18 cellular contexts compared by ENCODE assay signal in the genomic region with DNA sequence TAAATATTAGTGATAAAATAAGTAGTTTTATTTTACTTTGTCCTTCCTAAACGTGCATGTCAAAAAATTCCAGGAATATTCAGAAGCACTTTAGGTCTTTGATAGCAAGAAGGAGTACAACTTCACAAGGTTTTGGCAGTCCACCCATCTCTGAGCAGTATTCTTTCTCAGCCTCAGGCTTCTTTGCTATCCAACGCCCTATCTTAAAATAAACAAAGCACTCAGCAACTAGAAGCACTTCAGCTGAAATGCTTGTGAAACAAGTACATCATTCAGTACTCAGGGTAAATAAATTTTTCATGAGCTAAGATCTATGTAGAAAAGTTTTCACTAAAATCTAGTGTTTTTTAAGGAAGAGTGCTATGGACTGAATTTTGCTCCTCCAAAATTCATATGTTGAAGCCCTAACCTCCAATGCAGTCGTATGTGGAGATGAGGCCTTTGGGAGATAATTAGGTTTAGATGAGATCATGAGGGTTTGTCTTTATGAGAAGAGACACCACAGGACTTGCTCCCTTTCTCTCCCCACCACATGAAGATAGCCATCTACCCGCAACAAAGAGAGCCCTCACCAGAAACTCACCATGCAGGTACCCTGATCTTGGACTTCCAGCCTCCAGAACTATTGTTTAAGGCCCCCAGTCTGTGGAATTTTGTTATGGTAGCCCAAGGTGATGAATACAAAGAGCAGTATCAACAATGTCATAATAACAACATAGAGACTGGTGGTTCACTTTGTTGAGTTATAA.
DNase-seq lines count a peak whose midpoint lies in the region; TF ChIP-seq lines count a peak whose summit lies in the region.
"Had no signal": no experiment of that assay in that cellular context is flagged by ENCODE, and none has a peak within 500 bp of the region (broad histone marks: within the 10 kb centered on the region; RNA-seq: fewer than 3 reads in every experiment).

No MANE protein-coding gene starts in this region.

- H3K4me3 Mint-ChIP-seq in Calu3 (ENCODE audit: low read depth, unreplicated experiment), result no peak overlapping the region
- H3K4me3 Mint-ChIP-seq: CD4-positive, CD25-positive, alpha-beta regulatory T cell; H9 had no signal

- H3K4me3 ChIP-seq in BJ (ENCODE audit: low read depth, low read length), result no peak overlapping the region
- H3K4me3 ChIP-seq: PC-9, SK-N-MC had no signal

- BruUV-seq in Calu3 (replicated peaks; lab: Mats Ljungman, UMichigan), result no TSS peak

- no peaks in the 10 kb centered on the region for H3K36me3 ChIP-seq in BJ (ENCODE audit: control insufficient read depth, insufficient read depth, low read length)

- TF ChIP-seq CTCF in BJ (IDR thresholded peaks at IDR 0.05; ENCODE audit: insufficient read depth, low read depth, low read length), result no peak
- TF ChIP-seq CTCF in Calu3 (IDR thresholded peaks at IDR 0.05; ENCODE audit: unreplicated experiment), result no peak

- H3K9me3 Mint-ChIP-seq in Calu3 (ENCODE audit: low read depth, unreplicated experiment), result no peaks in the 10 kb centered on the region

- POLR2A ChIA-PET in BJ (lab: Charles Lee), result no interaction called here

- peak; percentile 5 for DNase-seq in BJ (ENCODE audit: low read depth)
- DNase-seq in ELR (ENCODE audit: low read depth), result peak; percentile 8
- peak; percentile 56 for DNase-seq in NCI-H226
- DNase-seq in foreskin melanocyte, result peak; percentile 43
- DNase-seq in glomerular visceral epithelial cell (ENCODE audit: extremely low spot score), result no peak
- no peak for DNase-seq in stimulated activated CD4-positive, alpha-beta T cell treated with anti-CD3 and anti-CD28 coated beads, Interleukin-4, amount 100 ng/mL, for 24 hours
- DNase-seq in ureter (ENCODE audit: low spot score), result no peak
- DNase-seq in Calu3, result no peak
- DNase-seq: AML-193; CD4-positive, CD25-positive, alpha-beta regulatory T cell; H9; Kasumi-1; NCI-H1417 treated with DMSO at 0.1 percent for 48 hours; NCI-H2081 treated with DMSO at 0.1 percent for 48 hours; NCI-H446; NCI-H774; PC-9 had no signal

- CTCF ChIA-PET in BJ (lab: Yijun Ruan, JAX), result no interaction called here
- CTCF ChIA-PET in Calu3 (lab: Charles Lee), result no interaction called here

- H3K4me1 Mint-ChIP-seq in Calu3 (ENCODE audit: low read depth, unreplicated experiment), result no peaks in the 10 kb centered on the region
- H3K4me1 Mint-ChIP-seq: CD4-positive, CD25-positive, alpha-beta regulatory T cell; H9 had no signal

- no peaks in the 10 kb centered on the region for H3K27me3 Mint-ChIP-seq in Calu3 (ENCODE audit: unreplicated experiment)
- H3K27me3 Mint-ChIP-seq: CD4-positive, CD25-positive, alpha-beta regulatory T cell had no signal

- H3K27ac Mint-ChIP-seq in Calu3 (ENCODE audit: unreplicated experiment), result no peak overlapping the region
- H3K27ac Mint-ChIP-seq: CD4-positive, CD25-positive, alpha-beta regulatory T cell; H9 had no signal

- intact Hi-C loops in Calu3 (cut with micrococcal nuclease; ENCODE audit: unreplicated experiment), result no loop called here

- no peaks in the 10 kb centered on the region for H3K36me3 Mint-ChIP-seq in Calu3 (ENCODE audit: insufficient read depth, unreplicated experiment)
- H3K36me3 Mint-ChIP-seq: CD4-positive, CD25-positive, alpha-beta regulatory T cell had no signal

- H3K27me3 ChIP-seq in BJ (ENCODE audit: control insufficient read depth, insufficient read depth, low read length), result no peaks in the 10 kb centered on the region; the same call in 1 of the 2 replicates

Comparison
In these comparisons a context has a peak if more than half of its experiments do, and no peak if none do; other contexts are left out.
1. DNase-seq: peak in BJ (single experiment), ELR (single experiment), NCI-H226 (single experiment) and foreskin melanocyte (single experiment); none in glomerular visceral epithelial cell (single experiment), stimulated activated CD4-positive, alpha-beta T cell treated with anti-CD3 and anti-CD28 coated beads, Interleukin-4, amount 100 ng/mL, for 24 hours (single experiment), ureter (single experiment) and Calu3 (single experiment).